In the genomic region with DNA sequence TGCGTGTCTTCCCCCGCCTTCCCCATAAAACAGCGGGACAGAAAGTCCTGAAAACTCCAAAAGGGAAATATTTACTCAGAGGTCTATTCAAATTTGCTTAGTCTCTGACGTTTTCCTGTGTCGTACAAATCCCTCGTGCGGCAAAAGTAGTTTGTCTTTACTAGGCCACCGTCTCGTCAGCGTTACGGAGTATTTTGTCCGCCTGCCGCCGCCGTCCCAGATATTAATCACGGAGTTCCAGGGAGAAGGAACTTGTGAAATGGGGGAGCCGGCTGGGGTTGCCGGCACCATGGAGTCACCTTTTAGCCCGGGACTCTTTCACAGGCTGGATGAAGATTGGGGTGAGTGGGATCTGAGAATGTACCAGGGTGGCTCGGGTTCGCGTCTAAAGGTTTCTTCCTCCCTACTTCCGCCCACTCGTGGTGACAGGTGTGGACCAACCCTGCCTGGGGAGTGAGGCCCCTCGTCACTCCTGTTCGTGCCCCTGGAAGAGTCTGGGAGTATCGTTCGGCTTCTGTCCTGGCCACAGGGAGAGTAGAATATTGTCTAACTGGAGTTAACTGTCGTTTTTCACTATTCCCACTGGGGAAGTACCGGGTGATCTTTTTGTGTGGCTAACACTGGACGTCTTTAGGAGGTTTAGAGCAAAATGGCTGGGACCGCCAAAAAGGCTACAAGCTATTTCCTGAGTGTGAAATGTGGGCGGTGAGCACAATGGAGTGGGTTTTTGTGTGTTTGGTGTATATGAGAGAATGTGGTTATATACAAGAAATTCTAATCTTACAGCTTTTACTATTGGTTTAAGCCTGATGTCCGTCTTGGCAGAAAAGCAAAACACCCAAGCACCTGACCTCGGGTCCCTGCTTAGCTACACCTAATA, we compare ENCODE assay signal across 8 cellular contexts. TPM values are rescaled to one million over a fixed set of nuclear protein-coding genes. Genes with fewer than 3 reads are reported as not detected.
DNase-seq lines count a peak whose midpoint lies in the region; ATAC-seq and TF ChIP-seq lines count a peak whose summit lies in the region.

Gene ATF6, plus strand, starts transcription at position 219 of the 880 bp plus-strand sequence. Its CDS starts 41 bp downstream, at position 260.

- H3K36me3 ChIP-seq in Caco-2 (ENCODE audit: control insufficient read depth, insufficient read depth, low read length): no peaks in the 10 kb centered on the region

- peak within 1 kb of the TSS; percentile 85 for H3K27ac ChIP-seq in epithelial cell of prostate

- peak; percentile 48 for ATAC-seq in GM21423 (IDR thresholded peaks at IDR 0.05; ENCODE audit: unreplicated experiment)

- peak; percentile 85 to 87 for DNase-seq in Caco-2
- peak; percentile 22 for DNase-seq in HuH-7.5 (ENCODE audit: low spot score)
- DNase-seq in OCI-M1 (lab: John Stamatoyannopoulos, UW): peak; percentile 97
- DNase-seq in activated T-cell treated with anti-CD3 and anti-CD28 coated beads for 24 hours (ENCODE audit: low read depth): peak; percentile 76
- DNase-seq in epithelial cell of prostate (ENCODE audit: low read depth, low spot score): peak; percentile 74
- peak; percentile 93 for DNase-seq in mucosa of gallbladder (ENCODE audit: low spot score)
- peak; percentile 70 for DNase-seq in stimulated activated CD8-positive, alpha-beta memory T cell treated with anti-CD3 and anti-CD28 coated beads, Interleukin-4, amount 100 ng/mL, for 24 hours (ENCODE audit: low read depth)

- peaks cover 9% of the 10 kb centered on the region for H3K4me1 Mint-ChIP-seq in Caco-2 (ENCODE audit: low read depth, unreplicated experiment)

- no peaks in the 10 kb centered on the region for H3K27me3 ChIP-seq in Caco-2 (replicated peaks; ENCODE audit: control insufficient read depth, insufficient read depth, low read length)

- intact Hi-C loops in Caco-2 (cut with micrococcal nuclease; ENCODE audit: unreplicated experiment): loop anchor here (1.0 kb wide), 1 partner anchor 17 kb away; the partner anchor contains the start of gene DUSP12

- BruUV-seq in Caco-2 (replicated peaks; lab: Mats Ljungman, UMichigan): TSS peak; percentile 67

- peaks cover 5% of the 10 kb centered on the region; the same call in 1 of the 2 replicates for H3K4me1 ChIP-seq in Caco-2

- POLR2A ChIA-PET in Caco-2 (lab: Charles Lee): interaction anchor here (0.6 to 1.6 kb wide), 2 partner anchors 17 to 64 kb away, joined by 4 to 6 read pairs; partner anchors contain the start of gene DUSP12

- no peaks in the 10 kb centered on the region for H3K27me3 Mint-ChIP-seq in Caco-2 (ENCODE audit: insufficient read depth, unreplicated experiment)

- H3K4me3 Mint-ChIP-seq in Caco-2 (ENCODE audit: unreplicated experiment): peak within 1 kb of the TSS; percentile 94

- CTCF ChIA-PET in Caco-2 (lab: Charles Lee): interaction anchor here (0.6 to 1.1 kb wide), 3 partner anchors 29 to 591 kb away, joined by 3 to 4 read pairs (median 3); no protein-coding TSS in a partner anchor

- TF ChIP-seq CTCF in Caco-2 (IDR thresholded peaks at IDR 0.05; ENCODE audit: insufficient read depth in 1 of 2, low read depth in 1 of 2, low read length in 1 of 2, severe bottlenecking in 1 of 2, unreplicated experiment in 1 of 2): no peak

- peak within 1 kb of the TSS; percentile 91 for H3K27ac Mint-ChIP-seq in Caco-2 (ENCODE audit: unreplicated experiment)

- H3K4me3 ChIP-seq in Caco-2 (ENCODE audit: low read depth, low read length): peak within 1 kb of the TSS; percentile 79

- no peaks in the 10 kb centered on the region for H3K9me3 Mint-ChIP-seq in Caco-2 (ENCODE audit: unreplicated experiment)

- H3K9me3 ChIP-seq in Caco-2: no peaks in the 10 kb centered on the region

- H3K36me3 Mint-ChIP-seq in Caco-2 (ENCODE audit: insufficient read depth, unreplicated experiment): peaks cover 13% of the 10 kb centered on the region

RNA-seq across cellular contexts. Expression of gene ATF6, which starts in this region (rescaled TPM):
- total RNA-seq in Caco-2 (2022): 14.5 and 16.4 TPM in 2 replicates
- total RNA-seq in mucosa of gallbladder: 23.6 TPM

Comparison
In these comparisons a context has a peak if more than half of its experiments do, and no peak if none do; other contexts are left out.
1. Peak in every context shown above with its lines: DNase-seq, ATAC-seq, H3K4me3 ChIP-seq and H3K27ac ChIP-seq.
2. DNase-seq: peak in every context shown above with its lines; median percentile 97 in OCI-M1; 93 in mucosa of gallbladder; 86 in Caco-2; 76 in activated T-cell treated with anti-CD3 and anti-CD28 coated beads for 24 hours; 74 in epithelial cell of prostate; 70 in stimulated activated CD8-positive, alpha-beta memory T cell treated with anti-CD3 and anti-CD28 coated beads, Interleukin-4, amount 100 ng/mL, for 24 hours; 22 in HuH-7.5.